7 cellular contexts compared by ENCODE assay signal in the genomic region with DNA sequence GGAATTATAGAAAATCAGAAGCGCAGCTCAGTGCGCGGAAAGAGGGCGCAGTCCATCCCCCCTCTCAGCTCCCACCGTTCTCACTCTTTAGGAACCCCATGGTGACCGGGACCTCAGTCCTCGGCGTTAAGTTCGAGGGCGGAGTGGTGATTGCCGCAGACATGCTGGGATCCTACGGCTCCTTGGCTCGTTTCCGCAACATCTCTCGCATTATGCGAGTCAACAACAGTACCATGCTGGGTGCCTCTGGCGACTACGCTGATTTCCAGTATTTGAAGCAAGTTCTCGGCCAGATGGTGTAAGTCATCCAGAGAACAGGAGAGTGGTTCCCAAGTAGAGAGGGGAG. TPM values are rescaled to one million over a fixed set of nuclear protein-coding genes. Genes with fewer than 3 reads are reported as not detected.
A peak's percentile ranks its signal among the peaks of the same experiment; 100 is the strongest.
DNase-seq lines count a peak whose midpoint lies in the region; ATAC-seq and TF ChIP-seq lines count a peak whose summit lies in the region.

No MANE protein-coding gene starts in this region.

- no peaks in the 10 kb centered on the region for H3K9me3 ChIP-seq in KOPT-K1 (ENCODE audit: insufficient read depth, low read length, poor library complexity, severe bottlenecking)
- no peaks in the 10 kb centered on the region for H3K9me3 ChIP-seq in adrenal gland (replicated peaks in 1 of 3)
- no peaks in the 10 kb centered on the region for H3K9me3 ChIP-seq in skeletal muscle tissue (ENCODE audit: control insufficient read depth in 3 of 3, low read length in 3 of 3)

- no peak for TF ChIP-seq CTCF in adrenal gland (IDR thresholded peaks at IDR 0.05)

- WGBS in adrenal gland, 4 donors: 1% methylated on average over 16 to 19 of the region's 19 CpGs

- H3K9ac ChIP-seq in skeletal muscle tissue (ENCODE audit: low read depth in 1 of 3, low read length in 3 of 3): peak overlapping the region; percentile 93 to 98 (median 97)

- ATAC-seq in GM18502 (IDR thresholded peaks at IDR 0.05; ENCODE audit: poor library complexity, unreplicated experiment) (peak; percentile 19), GM21717 (IDR thresholded peaks at IDR 0.05; ENCODE audit: unreplicated experiment) (no peak)

- intact Hi-C loops in adrenal gland (cut with DNase I): loop anchor here (10.0 kb wide), 2 partner anchors 95 to 115 kb away; a partner anchor contains a TSS

- H3K36me3 ChIP-seq in KOPT-K1 (ENCODE audit: insufficient read depth, low read length) (peaks cover 46% of the 10 kb centered on the region), adrenal gland (replicated peaks in 1 of 2) (peaks cover 0 to 38% of the 10 kb centered on the region in 2 donors), skeletal muscle tissue (ENCODE audit: control insufficient read depth in 3 of 3, insufficient read depth in 3 of 3, low read length in 3 of 3) (peaks cover 26 to 40% (median 30%) of the 10 kb centered on the region in 3 donors)

- DNase-seq in adrenal gland (peak; percentile 21 to 61 (median 29)), iPS DF 19.7 (ENCODE audit: low read depth, low spot score) (peak; percentile 1), NCI-H1694 (lab: John Stamatoyannopoulos, UW) (no peak)

- peak overlapping the region; percentile 69 to 92 (median 80) for H3K4me3 ChIP-seq in adrenal gland
- peak overlapping the region; percentile 95 to 100 (median 99) for H3K4me3 ChIP-seq in skeletal muscle tissue (ENCODE audit: low read length in 3 of 3)

- H3K4me1 ChIP-seq in adrenal gland (replicated peaks in 1 of 2) (peaks cover 10 to 15% of the 10 kb centered on the region in 2 donors), skeletal muscle tissue (ENCODE audit: control insufficient read depth in 3 of 3, insufficient read depth in 3 of 3, low read length in 3 of 3) (peaks cover 13 to 17% (median 16%) of the 10 kb centered on the region in 3 donors)

- H3K27ac ChIP-seq in KOPT-K1 (ENCODE audit: low read depth, low read length, poor library complexity, severe bottlenecking) (peak overlapping the region; percentile 73), adrenal gland (peak overlapping the region; percentile 54 to 93 (median 91)), skeletal muscle tissue (ENCODE audit: low read depth, low read length) (peak overlapping the region; percentile 95)

- no peak for TF ChIP-seq POLR2A in adrenal gland (IDR thresholded peaks at IDR 0.05)

- no peaks in the 10 kb centered on the region for H3K27me3 ChIP-seq in adrenal gland
- no peaks in the 10 kb centered on the region for H3K27me3 ChIP-seq in skeletal muscle tissue (ENCODE audit: control insufficient read depth in 3 of 3, insufficient read depth in 3 of 3, low read length in 3 of 3)

RNA-seq across cellular contexts. Expression of a gene that starts 0.5 kb away (rescaled TPM):
- total RNA-seq in adrenal gland (100 to 1,000 TPM; 204 to 442 (median 293) TPM), skeletal muscle tissue (308 TPM)
- 100 to 1,000 TPM; 364 to 544 (median 406) TPM for polyA plus RNA-seq in adrenal gland

RNA-seq across cellular contexts. Expression of a gene that starts 27.4 kb away (rescaled TPM):
- total RNA-seq in adrenal gland (10 to 100 TPM; 18.8 to 41.6 (median 35.0) TPM), skeletal muscle tissue (74.6 TPM)
- 10 to 100 TPM; 11.0 to 61.8 (median 32.3) TPM for polyA plus RNA-seq in adrenal gland

RNA-seq across cellular contexts. Expression of a gene that starts 52.8 kb away (rescaled TPM):
- 10 to 100 TPM; 37.2 to 82.5 (median 61.6) TPM for total RNA-seq in adrenal gland
- 10 to 100 TPM; 22.6 to 38.0 (median 37.9) TPM for polyA plus RNA-seq in adrenal gland
- total RNA-seq in skeletal muscle tissue: 24.0 TPM

RNA-seq across cellular contexts. Expression of a gene that starts 59.4 kb away (rescaled TPM):
- 100 to 1,000 TPM in 1 of 8 donors, 10 to 100 TPM in 7; 24.0 to 117 (median 64.3) TPM for total RNA-seq in adrenal gland
- polyA plus RNA-seq in adrenal gland: 10 to 100 TPM; 41.2 to 85.0 (median 63.0) TPM
- total RNA-seq in skeletal muscle tissue: 25.1 TPM
